ENCODE assay signal across 13 cellular contexts in genomic region chr6:106688177-106688951, GRCh38. TPM values are rescaled to one million over a fixed set of nuclear protein-coding genes. Genes with fewer than 3 reads are reported as not detected.
DNase-seq lines count a peak whose midpoint lies in the region; ATAC-seq and TF ChIP-seq lines count a peak whose summit lies in the region.
"Had no signal": no experiment of that assay in that cellular context is flagged by ENCODE, and none has a peak within 500 bp of the region (broad histone marks: within the 10 kb centered on the region; RNA-seq: fewer than 3 reads in every experiment).

No MANE protein-coding gene starts in this region.

- peak overlapping the region; percentile 20 for H3K9ac ChIP-seq in adipocyte (ENCODE audit: low read length)

- peak; percentile 45 for ATAC-seq in HG02610 (IDR thresholded peaks at IDR 0.05; ENCODE audit: unreplicated experiment)
- peak; percentile 62 for ATAC-seq in mucosa of descending colon
- no peak for ATAC-seq in stimulated activated naive CD8-positive, alpha-beta T cell treated with anti-CD3 and anti-CD28 coated beads, Interleukin-15, amount 100 ng/mL, for 72 hours
- no peak for ATAC-seq in GM21423 (IDR thresholded peaks at IDR 0.05; ENCODE audit: unreplicated experiment)
- ATAC-seq in gastrocnemius medialis, result no peak
- ATAC-seq: Panc1 had no signal

- peaks cover 23% of the 10 kb centered on the region for H3K4me1 ChIP-seq in adipocyte (ENCODE audit: control insufficient read depth, insufficient read depth, low read length)
- H3K4me1 ChIP-seq in mucosa of descending colon (ENCODE audit: low read depth), result peaks cover 16% of the 10 kb centered on the region
- H3K4me1 ChIP-seq in gastrocnemius medialis, result no peaks in the 10 kb centered on the region

- CTCF ChIA-PET in GM10248 (lab: Yijun Ruan, JAX), result interaction anchor here (2.7 kb wide), 1 partner anchor 8 kb away, joined by 8 read pairs; no protein-coding TSS in a partner anchor

- H3K27me3 ChIP-seq in adipocyte (replicated peaks; ENCODE audit: control insufficient read depth, insufficient read depth, low read length) (no peaks in the 10 kb centered on the region), gastrocnemius medialis (no peaks in the 10 kb centered on the region)

- H3K9me3 ChIP-seq in adipocyte (ENCODE audit: control insufficient read depth, low read length), result no peaks in the 10 kb centered on the region
- H3K9me3 ChIP-seq in mucosa of descending colon, result no peaks in the 10 kb centered on the region
- no peaks in the 10 kb centered on the region for H3K9me3 ChIP-seq in gastrocnemius medialis

- DNase-seq in GM10248 (ENCODE audit: extremely low spot score) (peak; percentile 22), adipocyte (ENCODE audit: low read depth) (peak; percentile 36), mucosa of descending colon (no peak), gastrocnemius medialis (no peak), amniotic stem cell (lab: John Stamatoyannopoulos, UW) (no peak)
- DNase-seq in stimulated activated naive CD8-positive, alpha-beta T cell treated with anti-CD3 and anti-CD28 coated beads, Interleukin-15, amount 100 ng/mL, for 72 hours, result no peak
- DNase-seq: NCI-H2171; stimulated activated CD4-positive, alpha-beta T cell treated with anti-CD3 and anti-CD28 coated beads, Interleukin-4, amount 100 ng/mL, for 1 hour had no signal

- H3K27me3 Mint-ChIP-seq in stimulated activated naive CD8-positive, alpha-beta T cell treated with anti-CD3 and anti-CD28 coated beads, Interleukin-15, amount 100 ng/mL, for 72 hours, result no peaks in the 10 kb centered on the region
- H3K27me3 Mint-ChIP-seq: progenitor cell of endocrine pancreas had no signal

- no peak overlapping the region for H3K4me3 Mint-ChIP-seq in stimulated activated naive CD8-positive, alpha-beta T cell treated with anti-CD3 and anti-CD28 coated beads, Interleukin-15, amount 100 ng/mL, for 72 hours

- H3K4me3 ChIP-seq in adipocyte (ENCODE audit: low read length) (no peak overlapping the region), mucosa of descending colon (no peak overlapping the region), gastrocnemius medialis (no peak overlapping the region)
- H3K4me3 ChIP-seq: lung had no signal

- intact Hi-C loops in mucosa of descending colon (cut with DNase I, micrococcal nuclease) (no loop called here), gastrocnemius medialis (cut with DNase I; ENCODE audit: low total_unique reads) (no loop called here)

- H3K36me3 ChIP-seq in adipocyte (ENCODE audit: control insufficient read depth, insufficient read depth, low read length, severe bottlenecking) (no peaks in the 10 kb centered on the region), mucosa of descending colon (ENCODE audit: low read depth) (no peaks in the 10 kb centered on the region), gastrocnemius medialis (no peaks in the 10 kb centered on the region)

- TF ChIP-seq CTCF in GM10248 (IDR thresholded peaks at IDR 0.05; ENCODE audit: control extremely low read depth, extremely low read depth, low read depth, missing control alignments) (no peak), mucosa of descending colon (IDR thresholded peaks at IDR 0.05) (no peak), gastrocnemius medialis (IDR thresholded peaks at IDR 0.05 in 4 of 5, conservative IDR thresholded peaks at IDR 0.05 in 1 of 5) (no peak)

- peak overlapping the region in 1 of 2 donors; percentile 48 for H3K27ac Mint-ChIP-seq in stimulated activated naive CD8-positive, alpha-beta T cell treated with anti-CD3 and anti-CD28 coated beads, Interleukin-15, amount 100 ng/mL, for 72 hours
- H3K27ac Mint-ChIP-seq: progenitor cell of endocrine pancreas had no signal

- H3K27ac ChIP-seq in gastrocnemius medialis, result no peak overlapping the region

- H3K9me3 Mint-ChIP-seq in stimulated activated naive CD8-positive, alpha-beta T cell treated with anti-CD3 and anti-CD28 coated beads, Interleukin-15, amount 100 ng/mL, for 72 hours, result no peaks in the 10 kb centered on the region

- TF ChIP-seq POLR2A in gastrocnemius medialis (IDR thresholded peaks at IDR 0.05), result no peak

- in situ Hi-C loops in gastrocnemius medialis (cut with MboI; ENCODE audit: low sequenced_read_pairs in 4 of 4), result no loop called here

- H3K4me1 Mint-ChIP-seq in stimulated activated naive CD8-positive, alpha-beta T cell treated with anti-CD3 and anti-CD28 coated beads, Interleukin-15, amount 100 ng/mL, for 72 hours, result no peaks in the 10 kb centered on the region

- POLR2A ChIA-PET in GM10248 (lab: Yijun Ruan, JAX), result no interaction called here

RNA-seq across cellular contexts. Expression of gene QRSL1, which starts 59.0 kb away (rescaled TPM):
- total RNA-seq in mucosa of descending colon (10 to 100 TPM; 13.1 to 19.4 (median 15.2) TPM), gastrocnemius medialis (10 to 100 TPM; 17.2 to 26.7 (median 25.1) TPM)

RNA-seq across cellular contexts. Expression of gene RTN4IP1, which starts 59.1 kb away (rescaled TPM):
- total RNA-seq in mucosa of descending colon, result 10 to 100 TPM in 1 of 3 donors, 1 to 10 TPM in 2; 8.3 to 12.8 (median 9.8) TPM
- 10 to 100 TPM in 1 of 4 donors, 1 to 10 TPM in 3; 5.4 to 15.3 (median 9.3) TPM for total RNA-seq in gastrocnemius medialis

Comparison
In these comparisons a context has a peak if more than half of its experiments do, and no peak if none do; other contexts are left out.
1. DNase-seq: peak in GM10248 (single experiment) and adipocyte (single experiment); none in mucosa of descending colon (0 of 3), stimulated activated naive CD8-positive, alpha-beta T cell treated with anti-CD3 and anti-CD28 coated beads, Interleukin-15, amount 100 ng/mL, for 72 hours (0 of 2), gastrocnemius medialis (0 of 2) and amniotic stem cell (single experiment).
2. ATAC-seq: peak in HG02610 (single experiment) and mucosa of descending colon (single experiment); none in stimulated activated naive CD8-positive, alpha-beta T cell treated with anti-CD3 and anti-CD28 coated beads, Interleukin-15, amount 100 ng/mL, for 72 hours (single experiment), GM21423 (single experiment) and gastrocnemius medialis (0 of 2).